1 cellular context compared by ENCODE assay signal in the genomic region with DNA sequence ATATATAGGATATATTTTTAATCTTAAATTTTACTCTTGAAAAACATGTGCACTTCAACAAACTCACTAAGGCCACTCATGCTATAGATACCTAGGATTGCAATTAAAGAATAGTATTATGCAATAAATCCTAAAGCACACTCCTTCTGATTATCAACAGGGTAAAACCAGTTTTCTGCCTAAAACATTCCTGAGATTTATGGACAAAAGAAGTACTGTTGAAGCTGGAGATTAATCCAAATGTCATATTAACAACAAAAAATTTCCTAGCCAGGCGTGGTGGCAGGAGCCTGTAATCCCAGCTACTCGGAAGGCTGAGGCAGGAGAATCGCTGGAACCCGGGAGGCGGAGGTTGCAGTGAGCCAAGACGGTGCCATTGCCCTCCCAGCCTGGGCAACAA.
TF ChIP-seq lines count a peak whose summit lies in the region.

No MANE protein-coding gene starts in this region.

TF ChIP-seq in GM23338, 12 proteins besides CTCF, POLR2A, EP300 and RAD21:
- TF ChIP-seq, protein P1, sequence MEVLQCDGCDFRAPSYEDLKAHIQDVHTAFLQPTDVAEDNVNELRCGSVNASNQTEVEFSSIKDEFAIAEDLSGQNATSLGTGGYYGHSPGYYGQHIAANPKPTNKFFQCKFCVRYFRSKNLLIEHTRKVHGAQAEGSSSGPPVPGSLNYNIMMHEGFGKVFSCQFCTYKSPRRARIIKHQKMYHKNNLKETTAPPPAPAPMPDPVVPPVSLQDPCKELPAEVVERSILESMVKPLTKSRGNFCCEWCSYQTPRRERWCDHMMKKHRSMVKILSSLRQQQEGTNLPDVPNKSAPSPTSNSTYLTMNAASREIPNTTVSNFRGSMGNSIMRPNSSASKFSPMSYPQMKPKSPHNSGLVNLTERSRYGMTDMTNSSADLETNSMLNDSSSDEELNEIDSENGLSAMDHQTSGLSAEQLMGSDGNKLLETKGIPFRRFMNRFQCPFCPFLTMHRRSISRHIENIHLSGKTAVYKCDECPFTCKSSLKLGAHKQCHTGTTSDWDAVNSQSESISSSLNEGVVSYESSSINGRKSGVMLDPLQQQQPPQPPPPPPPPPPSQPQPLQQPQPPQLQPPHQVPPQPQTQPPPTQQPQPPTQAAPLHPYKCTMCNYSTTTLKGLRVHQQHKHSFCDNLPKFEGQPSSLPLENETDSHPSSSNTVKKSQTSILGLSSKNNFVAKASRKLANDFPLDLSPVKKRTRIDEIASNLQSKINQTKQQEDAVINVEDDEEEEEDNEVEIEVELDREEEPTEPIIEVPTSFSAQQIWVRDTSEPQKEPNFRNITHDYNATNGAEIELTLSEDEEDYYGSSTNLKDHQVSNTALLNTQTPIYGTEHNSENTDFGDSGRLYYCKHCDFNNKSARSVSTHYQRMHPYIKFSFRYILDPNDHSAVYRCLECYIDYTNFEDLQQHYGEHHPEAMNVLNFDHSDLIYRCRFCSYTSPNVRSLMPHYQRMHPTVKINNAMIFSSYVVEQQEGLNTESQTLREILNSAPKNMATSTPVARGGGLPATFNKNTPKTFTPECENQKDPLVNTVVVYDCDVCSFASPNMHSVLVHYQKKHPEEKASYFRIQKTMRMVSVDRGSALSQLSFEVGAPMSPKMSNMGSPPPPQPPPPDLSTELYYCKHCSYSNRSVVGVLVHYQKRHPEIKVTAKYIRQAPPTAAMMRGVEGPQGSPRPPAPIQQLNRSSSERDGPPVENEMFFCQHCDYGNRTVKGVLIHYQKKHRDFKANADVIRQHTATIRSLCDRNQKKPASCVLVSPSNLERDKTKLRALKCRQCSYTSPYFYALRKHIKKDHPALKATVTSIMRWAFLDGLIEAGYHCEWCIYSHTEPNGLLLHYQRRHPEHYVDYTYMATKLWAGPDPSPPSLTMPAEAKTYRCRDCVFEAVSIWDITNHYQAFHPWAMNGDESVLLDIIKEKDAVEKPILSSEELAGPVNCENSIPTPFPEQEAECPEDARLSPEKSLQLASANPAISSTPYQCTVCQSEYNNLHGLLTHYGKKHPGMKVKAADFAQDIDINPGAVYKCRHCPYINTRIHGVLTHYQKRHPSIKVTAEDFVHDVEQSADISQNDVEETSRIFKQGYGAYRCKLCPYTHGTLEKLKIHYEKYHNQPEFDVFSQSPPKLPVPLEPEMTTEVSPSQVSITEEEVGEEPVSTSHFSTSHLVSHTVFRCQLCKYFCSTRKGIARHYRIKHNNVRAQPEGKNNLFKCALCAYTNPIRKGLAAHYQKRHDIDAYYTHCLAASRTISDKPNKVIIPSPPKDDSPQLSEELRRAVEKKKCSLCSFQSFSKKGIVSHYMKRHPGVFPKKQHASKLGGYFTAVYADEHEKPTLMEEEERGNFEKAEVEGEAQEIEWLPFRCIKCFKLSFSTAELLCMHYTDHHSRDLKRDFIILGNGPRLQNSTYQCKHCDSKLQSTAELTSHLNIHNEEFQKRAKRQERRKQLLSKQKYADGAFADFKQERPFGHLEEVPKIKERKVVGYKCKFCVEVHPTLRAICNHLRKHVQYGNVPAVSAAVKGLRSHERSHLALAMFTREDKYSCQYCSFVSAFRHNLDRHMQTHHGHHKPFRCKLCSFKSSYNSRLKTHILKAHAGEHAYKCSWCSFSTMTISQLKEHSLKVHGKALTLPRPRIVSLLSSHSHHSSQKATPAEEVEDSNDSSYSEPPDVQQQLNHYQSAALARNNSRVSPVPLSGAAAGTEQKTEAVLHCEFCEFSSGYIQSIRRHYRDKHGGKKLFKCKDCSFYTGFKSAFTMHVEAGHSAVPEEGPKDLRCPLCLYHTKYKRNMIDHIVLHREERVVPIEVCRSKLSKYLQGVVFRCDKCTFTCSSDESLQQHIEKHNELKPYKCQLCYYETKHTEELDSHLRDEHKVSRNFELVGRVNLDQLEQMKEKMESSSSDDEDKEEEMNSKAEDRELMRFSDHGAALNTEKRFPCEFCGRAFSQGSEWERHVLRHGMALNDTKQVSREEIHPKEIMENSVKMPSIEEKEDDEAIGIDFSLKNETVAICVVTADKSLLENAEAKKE (CRISPR knock-in tag; IDR thresholded peaks at IDR 0.05): no peak
- TF ChIP-seq POLR2AphosphoS5 (IDR thresholded peaks at IDR 0.05; ENCODE audit: low read depth) (no peak), ZNF114 (CRISPR knock-in tag; IDR thresholded peaks at IDR 0.05) (no peak), EZH2phosphoT487 (IDR thresholded peaks at IDR 0.05; ENCODE audit: unreplicated experiment) (no peak), STAT1 (IDR thresholded peaks at IDR 0.05; ENCODE audit: unreplicated experiment) (no peak), CREB1 (CRISPR knock-in tag; IDR thresholded peaks at IDR 0.05; ENCODE audit: low read depth) (no peak), ZNF331 (CRISPR knock-in tag; IDR thresholded peaks at IDR 0.05; ENCODE audit: low read depth) (no peak), EZH2 (IDR thresholded peaks at IDR 0.05; ENCODE audit: low read depth, unreplicated experiment) (no peak), JUNB (IDR thresholded peaks at IDR 0.05; ENCODE audit: unreplicated experiment) (no peak), NANOG (IDR thresholded peaks at IDR 0.05; ENCODE audit: borderline replicate concordance) (no peak)
- TF ChIP-seq, protein P2, sequence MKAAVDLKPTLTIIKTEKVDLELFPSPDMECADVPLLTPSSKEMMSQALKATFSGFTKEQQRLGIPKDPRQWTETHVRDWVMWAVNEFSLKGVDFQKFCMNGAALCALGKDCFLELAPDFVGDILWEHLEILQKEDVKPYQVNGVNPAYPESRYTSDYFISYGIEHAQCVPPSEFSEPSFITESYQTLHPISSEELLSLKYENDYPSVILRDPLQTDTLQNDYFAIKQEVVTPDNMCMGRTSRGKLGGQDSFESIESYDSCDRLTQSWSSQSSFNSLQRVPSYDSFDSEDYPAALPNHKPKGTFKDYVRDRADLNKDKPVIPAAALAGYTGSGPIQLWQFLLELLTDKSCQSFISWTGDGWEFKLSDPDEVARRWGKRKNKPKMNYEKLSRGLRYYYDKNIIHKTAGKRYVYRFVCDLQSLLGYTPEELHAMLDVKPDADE (IDR thresholded peaks at IDR 0.05): no peak
- TF ChIP-seq, protein P3, sequence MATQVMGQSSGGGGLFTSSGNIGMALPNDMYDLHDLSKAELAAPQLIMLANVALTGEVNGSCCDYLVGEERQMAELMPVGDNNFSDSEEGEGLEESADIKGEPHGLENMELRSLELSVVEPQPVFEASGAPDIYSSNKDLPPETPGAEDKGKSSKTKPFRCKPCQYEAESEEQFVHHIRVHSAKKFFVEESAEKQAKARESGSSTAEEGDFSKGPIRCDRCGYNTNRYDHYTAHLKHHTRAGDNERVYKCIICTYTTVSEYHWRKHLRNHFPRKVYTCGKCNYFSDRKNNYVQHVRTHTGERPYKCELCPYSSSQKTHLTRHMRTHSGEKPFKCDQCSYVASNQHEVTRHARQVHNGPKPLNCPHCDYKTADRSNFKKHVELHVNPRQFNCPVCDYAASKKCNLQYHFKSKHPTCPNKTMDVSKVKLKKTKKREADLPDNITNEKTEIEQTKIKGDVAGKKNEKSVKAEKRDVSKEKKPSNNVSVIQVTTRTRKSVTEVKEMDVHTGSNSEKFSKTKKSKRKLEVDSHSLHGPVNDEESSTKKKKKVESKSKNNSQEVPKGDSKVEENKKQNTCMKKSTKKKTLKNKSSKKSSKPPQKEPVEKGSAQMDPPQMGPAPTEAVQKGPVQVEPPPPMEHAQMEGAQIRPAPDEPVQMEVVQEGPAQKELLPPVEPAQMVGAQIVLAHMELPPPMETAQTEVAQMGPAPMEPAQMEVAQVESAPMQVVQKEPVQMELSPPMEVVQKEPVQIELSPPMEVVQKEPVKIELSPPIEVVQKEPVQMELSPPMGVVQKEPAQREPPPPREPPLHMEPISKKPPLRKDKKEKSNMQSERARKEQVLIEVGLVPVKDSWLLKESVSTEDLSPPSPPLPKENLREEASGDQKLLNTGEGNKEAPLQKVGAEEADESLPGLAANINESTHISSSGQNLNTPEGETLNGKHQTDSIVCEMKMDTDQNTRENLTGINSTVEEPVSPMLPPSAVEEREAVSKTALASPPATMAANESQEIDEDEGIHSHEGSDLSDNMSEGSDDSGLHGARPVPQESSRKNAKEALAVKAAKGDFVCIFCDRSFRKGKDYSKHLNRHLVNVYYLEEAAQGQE (IDR thresholded peaks at IDR 0.05; ENCODE audit: unreplicated experiment): no peak
